ENCODE assay signal across 8 cellular contexts in the genomic region with DNA sequence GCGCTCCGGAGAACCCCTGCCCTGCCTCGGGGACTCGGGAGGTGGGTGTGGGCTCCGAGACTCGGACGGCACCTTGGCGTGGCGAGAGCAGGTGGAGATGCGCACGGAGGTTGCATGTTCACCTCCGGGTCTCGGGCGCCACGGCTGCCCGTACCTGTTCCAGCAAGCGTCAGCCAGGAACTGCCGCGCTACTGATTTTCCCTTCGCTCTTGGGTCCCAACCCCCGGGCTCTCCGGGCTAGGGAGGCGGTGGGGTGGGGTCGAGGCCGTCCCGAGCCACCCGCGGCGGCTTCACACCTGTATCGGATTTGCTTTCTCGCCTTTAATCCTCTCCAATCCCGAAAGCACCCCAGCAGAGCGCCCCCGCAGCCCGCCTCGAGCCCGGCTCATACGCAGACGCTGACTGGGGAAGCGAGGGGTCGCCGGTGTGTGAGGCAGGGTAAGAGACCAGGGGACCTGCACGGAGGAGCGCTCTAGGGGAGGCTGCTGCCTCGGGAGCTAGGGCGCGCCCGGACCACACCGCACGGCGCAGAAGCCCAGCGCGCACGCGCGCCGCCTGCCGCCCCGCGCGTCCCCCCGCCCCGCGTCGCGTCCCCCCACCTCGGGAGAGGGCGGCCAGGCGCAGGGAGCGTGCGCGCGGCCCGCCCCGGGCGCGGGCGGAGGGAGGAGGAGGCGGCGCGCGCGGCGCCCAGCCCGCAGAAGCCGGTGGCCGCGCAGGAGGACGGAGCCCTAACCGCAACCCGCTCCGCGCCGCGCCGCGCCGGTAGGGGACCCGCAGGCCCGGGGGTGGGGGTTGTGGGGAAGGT. TPM values are rescaled to one million over a fixed set of nuclear protein-coding genes. Genes with fewer than 3 reads are reported as not detected.
DNase-seq lines count a peak whose midpoint lies in the region; ATAC-seq and TF ChIP-seq lines count a peak whose summit lies in the region.

A gene with protein sequence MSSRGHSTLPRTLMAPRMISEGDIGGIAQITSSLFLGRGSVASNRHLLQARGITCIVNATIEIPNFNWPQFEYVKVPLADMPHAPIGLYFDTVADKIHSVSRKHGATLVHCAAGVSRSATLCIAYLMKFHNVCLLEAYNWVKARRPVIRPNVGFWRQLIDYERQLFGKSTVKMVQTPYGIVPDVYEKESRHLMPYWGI (plus strand): TSS at position 695 of the 805 bp plus-strand sequence. CDS start 22,382 bp downstream, outside the sequence.

- TF ChIP-seq POLR2A in gastroesophageal sphincter (IDR thresholded peaks at IDR 0.05), result peak; percentile 65 to 77

- TF ChIP-seq CTCF in DND-41 (IDR thresholded peaks at IDR 0.05; ENCODE audit: borderline replicate concordance, extremely low read depth, low read length, poor library complexity, severe bottlenecking) (no peak), gastroesophageal sphincter (IDR thresholded peaks at IDR 0.05) (peak in 1 of 4 experiments; percentile 27)

- intact Hi-C loops in activated naive CD4-positive, alpha-beta T cell treated with anti-CD3 and anti-CD28 coated beads for 36 hours (cut with micrococcal nuclease), result loop anchor here (1.0 to 2.0 kb wide), 5 partner anchors 59 to 130 kb away; a partner anchor contains a TSS

- peak within 1 kb of the TSS; percentile 97 for H3K4me2 ChIP-seq in DND-41 (ENCODE audit: insufficient read depth, low read length)

- H3K27me3 ChIP-seq in DND-41 (ENCODE audit: insufficient read depth, low read length, poor library complexity) (peaks cover 9% of the 10 kb centered on the region), gastroesophageal sphincter (no peaks in the 10 kb centered on the region)

- H3K36me3 Mint-ChIP-seq in activated naive CD4-positive, alpha-beta T cell treated with anti-CD3 and anti-CD28 coated beads for 36 hours (ENCODE audit: low read depth), result peaks cover 1% of the 10 kb centered on the region

- peaks cover 26% of the 10 kb centered on the region for H3K79me2 ChIP-seq in DND-41 (ENCODE audit: insufficient read depth, low read length)

- no peaks in the 10 kb centered on the region for H3K9me3 ChIP-seq in DND-41 (ENCODE audit: insufficient read depth, low read length, severe bottlenecking)
- no peaks in the 10 kb centered on the region for H3K9me3 ChIP-seq in SK-N-MC (ENCODE audit: low read depth, low read length)
- H3K9me3 ChIP-seq in gastroesophageal sphincter, result no peaks in the 10 kb centered on the region

- H3K27ac ChIP-seq in DND-41 (ENCODE audit: low read length) (peak within 1 kb of the TSS; percentile 55), SK-N-MC (peak within 1 kb of the TSS; percentile 97), gastroesophageal sphincter (peak within 1 kb of the TSS; percentile 86 to 96 (median 94)), substantia nigra (ENCODE audit: low read depth, low read length, poor library complexity, severe bottlenecking) (peak within 1 kb of the TSS; percentile 81)

- no CpG with 5 or more reads among the region's 100 CpGs for WGBS in gastroesophageal sphincter (ENCODE audit: low coverage in 1 of 2), 2 donors

- no peaks in the 10 kb centered on the region for H3K9me3 Mint-ChIP-seq in activated naive CD4-positive, alpha-beta T cell treated with anti-CD3 and anti-CD28 coated beads for 36 hours

- peak within 1 kb of the TSS; percentile 76 for H3K27ac Mint-ChIP-seq in activated naive CD4-positive, alpha-beta T cell treated with anti-CD3 and anti-CD28 coated beads for 36 hours

- H3K27me3 Mint-ChIP-seq in activated naive CD4-positive, alpha-beta T cell treated with anti-CD3 and anti-CD28 coated beads for 36 hours (ENCODE audit: low read depth), result no peaks in the 10 kb centered on the region

- H3K4me3 Mint-ChIP-seq in activated naive CD4-positive, alpha-beta T cell treated with anti-CD3 and anti-CD28 coated beads for 36 hours, result peak within 1 kb of the TSS; percentile 94

- ATAC-seq in DND-41 (ENCODE audit: insufficient read depth, low read depth), result peak; percentile 77
- peak; percentile 51 for ATAC-seq in GM21717 (IDR thresholded peaks at IDR 0.05; ENCODE audit: unreplicated experiment)
- ATAC-seq in gastroesophageal sphincter, result peak; percentile 87

- peaks cover 17% of the 10 kb centered on the region; the same call in 1 of the 2 replicates for H4K20me1 ChIP-seq in DND-41 (ENCODE audit: insufficient read depth, low read length)

- peak within 1 kb of the TSS; percentile 82 for H3K9ac ChIP-seq in DND-41 (ENCODE audit: low read depth, low read length)
- H3K9ac ChIP-seq in SK-N-MC (ENCODE audit: insufficient read length), result peak within 1 kb of the TSS; percentile 88

- H3K4me1 ChIP-seq in DND-41 (ENCODE audit: insufficient read depth, low read length), result peaks cover 33% of the 10 kb centered on the region
- peaks cover 0 to 56% (median 8%) of the 10 kb centered on the region in 3 donors for H3K4me1 ChIP-seq in gastroesophageal sphincter

- CTCF ChIA-PET in activated naive CD4-positive, alpha-beta T cell treated with anti-CD3 and anti-CD28 coated beads for 36 hours (lab: Charles Lee), result no interaction called here

- no peak for TF ChIP-seq EP300 in gastroesophageal sphincter (IDR thresholded peaks at IDR 0.05)

- peaks cover 48% of the 10 kb centered on the region for H3K4me1 Mint-ChIP-seq in activated naive CD4-positive, alpha-beta T cell treated with anti-CD3 and anti-CD28 coated beads for 36 hours (ENCODE audit: low read depth)

- H3K4me3 ChIP-seq in DND-41 (ENCODE audit: low read depth in 1 of 2, low read length in 2 of 2) (peak within 1 kb of the TSS; percentile 60 to 92), SK-N-MC (peak within 1 kb of the TSS; percentile 95), gastroesophageal sphincter (peak within 1 kb of the TSS; percentile 78 to 97)

- H3K36me3 ChIP-seq in DND-41 (ENCODE audit: insufficient read depth, low read length), result no peaks in the 10 kb centered on the region
- H3K36me3 ChIP-seq in SK-N-MC (ENCODE audit: insufficient read depth, low read length), result no peaks in the 10 kb centered on the region
- H3K36me3 ChIP-seq in gastroesophageal sphincter, result no peaks in the 10 kb centered on the region

- H2AFZ ChIP-seq in DND-41 (ENCODE audit: low read depth, low read length), result peak within 1 kb of the TSS; percentile 99

- peak; percentile 84 for DNase-seq in DND-41
- peak; percentile 61 to 71 for DNase-seq in Kasumi-1 (lab: John Stamatoyannopoulos, UW)
- DNase-seq in SK-N-MC (ENCODE audit: low read depth, low spot score), result no peak
- DNase-seq in activated naive CD4-positive, alpha-beta T cell treated with anti-CD3 and anti-CD28 coated beads for 36 hours, result peak; percentile 71
- DNase-seq in nucleus accumbens (lab: John Stamatoyannopoulos, UW), result peak in 54 of 56 donors; percentile 46 to 86 (median 70)
- DNase-seq in substantia nigra (lab: John Stamatoyannopoulos, UW), result peak in 46 of 49 donors; percentile 24 to 91 (median 64)

RNA-seq across cellular contexts. Expression of the gene that starts here (rescaled TPM):
- 1 to 10 TPM; 7.0 to 7.9 TPM for total RNA-seq in activated naive CD4-positive, alpha-beta T cell treated with anti-CD3 and anti-CD28 coated beads for 36 hours
- 10 to 100 TPM; 11.8 to 46.0 (median 28.2) TPM for total RNA-seq in gastroesophageal sphincter
